In genomic region chr20:50190251-50191064, GRCh38 we compare ENCODE assay signal across 1 cellular context.
A peak's percentile ranks its signal among the peaks of the same experiment; 100 is the strongest.
TF ChIP-seq lines count a peak whose summit lies in the region.

Gene CEBPB, plus strand, starts transcription at chr20:50190830. Its CDS starts 204 bp downstream, at chr20:50191034.

TF ChIP-seq in WTC11, 78 proteins besides CTCF, POLR2A, EP300 and RAD21 (continued from another document):
- TF ChIP-seq E2F1 (CRISPR knock-in tag; IDR thresholded peaks at IDR 0.05) (no peak), NR1H2 (CRISPR knock-in tag; IDR thresholded peaks at IDR 0.05) (no peak), ZNF121 (CRISPR knock-in tag; IDR thresholded peaks at IDR 0.05) (no peak), ZNF396 (CRISPR knock-in tag; IDR thresholded peaks at IDR 0.05; ENCODE audit: borderline replicate concordance) (no peak), FOXK1 (CRISPR knock-in tag; IDR thresholded peaks at IDR 0.05) (no peak), SOX15 (CRISPR knock-in tag; IDR thresholded peaks at IDR 0.05) (no peak), NR3C1 (CRISPR knock-in tag; conservative IDR thresholded peaks at IDR 0.05; ENCODE audit: low read depth) (no peak), JUN (CRISPR knock-in tag; IDR thresholded peaks at IDR 0.05) (peak; percentile 30; the same call in 1 of the 2 replicates), IRF2 (CRISPR knock-in tag; IDR thresholded peaks at IDR 0.05; ENCODE audit: borderline replicate concordance, low read depth) (no peak), ZNF219 (CRISPR knock-in tag; IDR thresholded peaks at IDR 0.05; ENCODE audit: borderline replicate concordance) (no peak), TEAD1 (CRISPR knock-in tag; IDR thresholded peaks at IDR 0.05) (no peak), ATF6 (CRISPR knock-in tag; IDR thresholded peaks at IDR 0.05) (no peak), EMX1 (CRISPR knock-in tag; IDR thresholded peaks at IDR 0.05) (no peak), NR2C2 (CRISPR knock-in tag; IDR thresholded peaks at IDR 0.05) (no peak), ZNF425 (CRISPR knock-in tag; conservative IDR thresholded peaks at IDR 0.05) (no peak), ERG (CRISPR knock-in tag; IDR thresholded peaks at IDR 0.05) (no peak), ELF4 (CRISPR knock-in tag; IDR thresholded peaks at IDR 0.05; ENCODE audit: low read depth) (no peak), ZNF512 (CRISPR knock-in tag; IDR thresholded peaks at IDR 0.05; ENCODE audit: borderline replicate concordance) (no peak), ATF2 (CRISPR knock-in tag; IDR thresholded peaks at IDR 0.05; ENCODE audit: borderline replicate concordance, low read depth) (no peak), MAX (CRISPR knock-in tag; IDR thresholded peaks at IDR 0.05) (no peak)
